Comparison of ENCODE assay signal across 17 cellular contexts in genomic region chr10:124566222-124566888, GRCh38.
DNase-seq lines count a peak whose midpoint lies in the region; ATAC-seq and TF ChIP-seq lines count a peak whose summit lies in the region.
"Had no signal": no experiment of that assay in that cellular context is flagged by ENCODE, and none has a peak within 500 bp of the region (broad histone marks: within the 10 kb centered on the region; RNA-seq: fewer than 3 reads in every experiment).

No MANE protein-coding gene starts in this region.

- H2AFZ ChIP-seq in GM23248 = no peak overlapping the region
- H2AFZ ChIP-seq: PC-9 had no signal

- H3K79me2 ChIP-seq in GM23248 (ENCODE audit: insufficient read depth) = no peaks in the 10 kb centered on the region

- WGBS in aorta, 2 donors = 88 to 92% methylated on average over 9 of the region's 9 CpGs
- 63 to 70% methylated on average over 9 of the region's 9 CpGs for WGBS in GM23248 (ENCODE audit: low coverage in 1 of 2, low lambda C conversion rate in 2 of 2, missing lambda C conversion rate in 2 of 2), 2 experiments

- H3K9me2 ChIP-seq in GM23248 (ENCODE audit: insufficient read depth) = no peaks in the 10 kb centered on the region
- H3K9me2 ChIP-seq: SK-N-SH had no signal

- H3K4me3 ChIP-seq in left lung = no peak overlapping the region
- no peak overlapping the region for H3K4me3 ChIP-seq in aorta (ENCODE audit: low read length in 2 of 2)
- no peak overlapping the region for H3K4me3 ChIP-seq in GM23248
- H3K4me3 ChIP-seq: PC-9 had no signal

- ATAC-seq in left lung (no peak), aorta (ENCODE audit: low FRiP score) (peak; percentile 34)

- H3K36me3 ChIP-seq in left lung (no peaks in the 10 kb centered on the region), aorta (ENCODE audit: control insufficient read depth in 1 of 2, insufficient read depth in 2 of 2, low read length in 1 of 2) (no peaks in the 10 kb centered on the region), GM23248 (ENCODE audit: low read depth) (no peaks in the 10 kb centered on the region)

- H3K9ac ChIP-seq in GM23248 = no peak overlapping the region
- H3K9ac ChIP-seq: SK-N-SH had no signal

- TF ChIP-seq CTCF in left lung (IDR thresholded peaks at IDR 0.05) = no peak

- no peaks in the 10 kb centered on the region for H4K20me1 ChIP-seq in GM23248 (ENCODE audit: insufficient read depth)

- H3F3A ChIP-seq in GM23248 (ENCODE audit: insufficient read depth) = no peaks in the 10 kb centered on the region

- H3K27me3 ChIP-seq in left lung (no peaks in the 10 kb centered on the region), aorta (ENCODE audit: control insufficient read depth in 1 of 2, insufficient read depth in 2 of 2, low read length in 1 of 2) (no peaks in the 10 kb centered on the region), GM23248 (replicated peaks; ENCODE audit: insufficient read depth) (no peaks in the 10 kb centered on the region)

- H3K9me3 ChIP-seq in left lung = no peaks in the 10 kb centered on the region
- no peaks in the 10 kb centered on the region for H3K9me3 ChIP-seq in aorta (ENCODE audit: control insufficient read depth, low read length)
- no peaks in the 10 kb centered on the region for H3K9me3 ChIP-seq in GM23248 (ENCODE audit: low read depth)
- H3K9me3 ChIP-seq: SK-N-SH had no signal

- H3K27ac ChIP-seq in left lung (no peak overlapping the region), aorta (ENCODE audit: low read depth in 1 of 2, low read length in 2 of 2) (no peak overlapping the region), GM23248 (no peak overlapping the region)
- H3K27ac ChIP-seq: 22Rv1, HL-60, PC-9 had no signal

- DNase-seq in activated CD8-positive, alpha-beta memory T cell treated with anti-CD3 and anti-CD28 coated beads, Interleukin-2, amount 50 U/mL, for 4 hours = peak; percentile 5
- DNase-seq in activated CD8-positive, alpha-beta memory T cell treated with anti-CD3 and anti-CD28 coated beads, Interleukin-2, amount 50 U/mL, for 48 hours = no peak
- DNase-seq in left lung (peak; percentile 12 to 23), posterior vena cava (ENCODE audit: low spot score) (peak; percentile 34), aorta (peak in 1 of 2 donors; percentile 9), GM23248 (no peak), NCI-H1694 (lab: John Stamatoyannopoulos, UW) (no peak)
- DNase-seq in stimulated activated naive CD4-positive, alpha-beta T cell treated with Interleukin-2 at 50 U/mL for 16 hours (lab: John Stamatoyannopoulos, UW) = no peak
- DNase-seq: KG1, NCI-H1694 treated with DMSO at 0.1 percent for 48 hours, NCI-H446, NCI-H748 treated with DMSO at 0.1 percent for 48 hours, Right ventricle myocardium superior, SK-N-SH had no signal

- no peak overlapping the region for H3K4me2 ChIP-seq in GM23248 (ENCODE audit: unreplicated experiment)
- H3K4me2 ChIP-seq: PC-9, SK-N-SH had no signal

- in situ Hi-C loops in GM23248 (cut with MboI) = no loop called here

- H3K4me1 ChIP-seq in left lung = no peaks in the 10 kb centered on the region
- no peaks in the 10 kb centered on the region for H3K4me1 ChIP-seq in aorta (ENCODE audit: control insufficient read depth in 1 of 2, insufficient read depth in 2 of 2, low read length in 2 of 2)
- no peaks in the 10 kb centered on the region for H3K4me1 ChIP-seq in GM23248 (ENCODE audit: insufficient read depth)

- intact Hi-C loops in left lung (cut with DNase I) (no loop called here), posterior vena cava (cut with DNase I) (no loop called here), aorta (cut with DNase I) (no loop called here)

Comparison
In these comparisons a context has a peak if more than half of its experiments do, and no peak if none do; other contexts are left out.
1. DNase-seq: peak in activated CD8-positive, alpha-beta memory T cell treated with anti-CD3 and anti-CD28 coated beads, Interleukin-2, amount 50 U/mL, for 4 hours (single experiment), left lung (2 of 2) and posterior vena cava (single experiment); none in activated CD8-positive, alpha-beta memory T cell treated with anti-CD3 and anti-CD28 coated beads, Interleukin-2, amount 50 U/mL, for 48 hours (single experiment), stimulated activated naive CD4-positive, alpha-beta T cell treated with Interleukin-2 at 50 U/mL for 16 hours (single experiment), GM23248 (single experiment) and NCI-H1694 (single experiment).